ENCODE assay signal across 1 cellular context in genomic region chr5:134142088-134142487, GRCh38.
TF ChIP-seq lines count a peak whose summit lies in the region.

No MANE protein-coding gene starts in this region.

TF ChIP-seq in HepG2, 621 proteins besides CTCF, POLR2A, EP300 and RAD21:
- no peak for TF ChIP-seq HOXA5 (CRISPR knock-in tag; IDR thresholded peaks at IDR 0.05)
- TF ChIP-seq ZFP82 (CRISPR knock-in tag; IDR thresholded peaks at IDR 0.05; ENCODE audit: borderline replicate concordance), result no peak
- no peak for TF ChIP-seq ZNF280D (CRISPR knock-in tag; IDR thresholded peaks at IDR 0.05)
- no peak for TF ChIP-seq ZBTB49 (CRISPR knock-in tag; IDR thresholded peaks at IDR 0.05; ENCODE audit: borderline replicate concordance)
- no peak for TF ChIP-seq ESRRA (CRISPR knock-in tag; IDR thresholded peaks at IDR 0.05; ENCODE audit: low read depth)
- no peak for TF ChIP-seq TCF7L2 (IDR thresholded peaks at IDR 0.05; ENCODE audit: low read depth, low read length)
- no peak for TF ChIP-seq FIP1L1 (IDR thresholded peaks at IDR 0.05; ENCODE audit: borderline replicate concordance, insufficient read depth, low read depth, low read length)
- no peak for TF ChIP-seq MLLT10 (CRISPR knock-in tag; IDR thresholded peaks at IDR 0.05)
- no peak for TF ChIP-seq PHF20 (CRISPR knock-in tag; IDR thresholded peaks at IDR 0.05)
- no peak for TF ChIP-seq REPIN1 (CRISPR knock-in tag; IDR thresholded peaks at IDR 0.05; ENCODE audit: borderline replicate concordance, low read depth)
- no peak for TF ChIP-seq CBFB (CRISPR knock-in tag; IDR thresholded peaks at IDR 0.05)
- TF ChIP-seq RBM22 (optimal IDR thresholded peaks at IDR 0.05; ENCODE audit: low read length), result no peak
- TF ChIP-seq NFIB (CRISPR knock-in tag; IDR thresholded peaks at IDR 0.05; ENCODE audit: borderline replicate concordance), result no peak
- no peak for TF ChIP-seq GZF1 (CRISPR knock-in tag; IDR thresholded peaks at IDR 0.05)
- TF ChIP-seq MZF1 (CRISPR knock-in tag; IDR thresholded peaks at IDR 0.05; ENCODE audit: borderline replicate concordance), result no peak
TF ChIP-seq in HepG2: peak in this region for 0.
